Comparison of ENCODE assay signal across 8 cellular contexts in the genomic region with DNA sequence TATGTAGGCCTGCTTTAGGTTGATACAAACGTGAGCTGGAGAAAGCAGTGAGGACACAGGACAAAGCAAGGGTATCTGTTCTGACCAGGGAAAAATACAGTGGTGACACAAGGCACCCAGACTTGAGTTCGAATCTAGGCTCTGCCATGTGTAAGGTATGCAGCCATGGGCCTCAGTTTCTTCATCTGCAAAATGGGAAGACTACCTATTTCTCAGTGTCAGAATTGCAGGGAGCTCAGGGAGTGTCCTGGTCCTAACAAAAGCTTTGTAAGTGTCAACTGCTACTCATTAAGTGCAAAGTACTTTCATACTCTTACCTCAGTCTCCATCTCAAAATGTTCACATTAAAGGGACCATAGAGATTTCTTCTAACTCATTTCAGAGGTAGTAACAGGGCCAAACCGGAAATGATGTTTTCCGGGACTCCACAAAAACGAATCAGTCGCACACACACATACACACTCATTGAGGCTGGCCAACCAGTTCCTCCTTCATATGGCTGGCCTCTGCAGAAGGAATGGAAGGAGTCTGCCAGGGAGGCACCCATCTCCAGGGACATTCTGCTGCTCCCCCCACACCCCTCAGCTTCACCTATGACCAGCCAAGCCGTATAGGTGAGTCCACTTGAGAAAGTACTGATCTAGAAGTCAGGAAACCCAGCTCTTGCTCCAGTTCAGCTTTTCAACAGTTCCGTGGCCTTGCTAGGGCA. TPM values are rescaled to one million over a fixed set of nuclear protein-coding genes. Genes with fewer than 3 reads are reported as not detected.
DNase-seq lines count a peak whose midpoint lies in the region; ATAC-seq and TF ChIP-seq lines count a peak whose summit lies in the region.

No MANE protein-coding gene starts in this region.

- H3K27ac Mint-ChIP-seq in stimulated activated memory B cell treated with anti-CD40 and anti-IgM and Interleukin-4, amounts not matched to agents 10 μg/mL and 1 μg/mL and 100 μg/mL, for 72 hours: peak overlapping the region; percentile 63

- peaks cover 96% of the 10 kb centered on the region for H3K4me1 Mint-ChIP-seq in stimulated activated memory B cell treated with anti-CD40 and anti-IgM and Interleukin-4, amounts not matched to agents 10 μg/mL and 1 μg/mL and 100 μg/mL, for 72 hours

- TF ChIP-seq CTCF in RWPE2 (IDR thresholded peaks at IDR 0.05; ENCODE audit: poor library complexity, severe bottlenecking): no peak

- H3K36me3 ChIP-seq in RWPE2 (ENCODE audit: low read depth): peaks cover 4% of the 10 kb centered on the region
- no peaks in the 10 kb centered on the region for H3K36me3 ChIP-seq in H7 (replicated peaks; ENCODE audit: control insufficient read depth, insufficient read depth, low read length)

- no peak overlapping the region for H3K4me3 Mint-ChIP-seq in stimulated activated memory B cell treated with anti-CD40 and anti-IgM and Interleukin-4, amounts not matched to agents 10 μg/mL and 1 μg/mL and 100 μg/mL, for 72 hours

- H3K27ac ChIP-seq in RWPE2 (ENCODE audit: poor library complexity, severe bottlenecking): peak overlapping the region; percentile 70

- H3K9me3 Mint-ChIP-seq in stimulated activated memory B cell treated with anti-CD40 and anti-IgM and Interleukin-4, amounts not matched to agents 10 μg/mL and 1 μg/mL and 100 μg/mL, for 72 hours: no peaks in the 10 kb centered on the region

- peaks cover 38% of the 10 kb centered on the region for H3K4me1 ChIP-seq in RWPE2 (ENCODE audit: insufficient read depth, poor library complexity, severe bottlenecking)

- H3K27me3 Mint-ChIP-seq in stimulated activated memory B cell treated with anti-CD40 and anti-IgM and Interleukin-4, amounts not matched to agents 10 μg/mL and 1 μg/mL and 100 μg/mL, for 72 hours: no peaks in the 10 kb centered on the region

- H3K9me3 ChIP-seq in RWPE2 (ENCODE audit: severe bottlenecking): no peaks in the 10 kb centered on the region

- ATAC-seq in GM21447 (IDR thresholded peaks at IDR 0.05; ENCODE audit: unreplicated experiment) (peak; percentile 22), RWPE2 (ENCODE audit: low read depth) (no peak), esophagus mucosa (peak; percentile 14)
- ATAC-seq in stimulated activated memory B cell treated with anti-CD40 and anti-IgM and Interleukin-4, amounts not matched to agents 10 μg/mL and 1 μg/mL and 100 μg/mL, for 72 hours: peak; percentile 54

- no peak overlapping the region for H3K4me3 ChIP-seq in RWPE2 (ENCODE audit: severe bottlenecking)
- no peak overlapping the region for H3K4me3 ChIP-seq in H7 (ENCODE audit: insufficient read depth, low read depth, low read length)

- DNase-seq in RWPE2 (ENCODE audit: low spot score) (no peak), glomerular visceral epithelial cell (ENCODE audit: extremely low spot score) (no peak), NCI-H524 (lab: John Stamatoyannopoulos, UW) (no peak), H7 (no peak), amniotic stem cell (lab: John Stamatoyannopoulos, UW) (no peak)

- H3K27me3 ChIP-seq in RWPE2 (ENCODE audit: insufficient read depth, poor library complexity, severe bottlenecking) (no peaks in the 10 kb centered on the region), H7 (ENCODE audit: control insufficient read depth, insufficient read depth, low read length) (no peaks in the 10 kb centered on the region)

- no peaks in the 10 kb centered on the region for H3K36me3 Mint-ChIP-seq in stimulated activated memory B cell treated with anti-CD40 and anti-IgM and Interleukin-4, amounts not matched to agents 10 μg/mL and 1 μg/mL and 100 μg/mL, for 72 hours

RNA-seq across cellular contexts. Expression of gene CTDSP2, which starts 7.8 kb away (rescaled TPM):
- 49.8 TPM for total RNA-seq in esophagus mucosa
- total RNA-seq in H7 (2014; rRNA removed; shearing (Covaris generic)): 59.3 and 74.2 TPM in 2 replicates

RNA-seq across cellular contexts. Expression of gene AVIL, which starts 20.2 kb away (rescaled TPM):
- 1.7 TPM for total RNA-seq in esophagus mucosa
- 0.38 TPM in 1 of 2 replicates, not detected in the other for total RNA-seq in H7 (2014; rRNA removed; shearing (Covaris generic))

RNA-seq across cellular contexts. Expression of gene TSFM, which starts 56.2 kb away (rescaled TPM):
- 22.6 TPM for total RNA-seq in esophagus mucosa
- 57.7 and 67.8 TPM in 2 replicates for total RNA-seq in H7 (2014; rRNA removed; shearing (Covaris generic))
